2 cellular contexts compared by ENCODE assay signal in the genomic region with DNA sequence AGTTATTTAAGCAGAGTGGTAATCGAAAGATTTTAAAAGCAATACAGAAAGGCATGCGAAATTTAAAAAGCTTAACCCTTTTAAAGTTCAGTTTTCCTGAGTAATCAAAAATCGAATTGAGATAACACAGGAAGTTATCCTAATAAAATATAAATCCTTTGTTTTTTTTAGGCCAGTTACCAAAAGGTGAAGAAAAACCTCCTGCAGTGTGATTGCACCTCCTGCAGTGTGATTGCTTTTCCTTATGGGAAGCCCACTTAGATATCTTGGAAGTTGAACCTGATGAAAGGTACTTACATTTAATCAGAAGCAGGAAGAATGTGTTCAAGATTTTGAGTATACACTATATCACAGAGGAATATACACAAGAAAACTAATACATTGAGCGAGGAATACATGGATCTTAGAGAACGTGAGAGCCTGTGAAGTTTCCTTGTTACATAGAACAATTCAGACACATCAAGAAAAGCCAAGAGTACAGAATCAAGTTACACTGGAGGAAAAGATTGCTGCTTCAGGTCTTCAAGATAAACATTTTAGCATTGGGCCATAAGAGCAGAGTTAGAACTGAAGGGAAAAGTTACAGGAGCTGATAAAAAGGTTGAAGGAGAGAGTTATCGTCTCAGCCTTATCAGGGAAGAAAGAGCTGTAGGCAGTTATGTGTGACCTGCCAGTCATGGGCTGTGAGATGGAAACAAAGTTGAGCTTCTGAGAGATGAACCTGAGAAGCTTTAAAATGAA.
A peak's percentile ranks its signal among the peaks of the same experiment; 100 is the strongest.
TF ChIP-seq lines count a peak whose summit lies in the region.

No MANE protein-coding gene starts in this region.

TF ChIP-seq in HEK293T, 16 proteins besides CTCF, POLR2A, EP300 and RAD21:
- TF ChIP-seq CTBP1 (IDR thresholded peaks at IDR 0.05; ENCODE audit: borderline replicate concordance) (peak; percentile 72; the same call in 1 of the 2 replicates), PKNOX1 (IDR thresholded peaks at IDR 0.05) (peak; percentile 80), TARDBP (IDR thresholded peaks at IDR 0.05) (no peak)

TF ChIP-seq in GM12878, 131 proteins besides CTCF, POLR2A, EP300 and RAD21:
- TF ChIP-seq PKNOX1 (IDR thresholded peaks at IDR 0.05), result 0 out of 2 replicates have a peak, but pooled peaks have one; percentile 6
- TF ChIP-seq MTA3 (IDR thresholded peaks at IDR 0.05; ENCODE audit: borderline replicate concordance, low read length), result no peak
